In the genomic region with DNA sequence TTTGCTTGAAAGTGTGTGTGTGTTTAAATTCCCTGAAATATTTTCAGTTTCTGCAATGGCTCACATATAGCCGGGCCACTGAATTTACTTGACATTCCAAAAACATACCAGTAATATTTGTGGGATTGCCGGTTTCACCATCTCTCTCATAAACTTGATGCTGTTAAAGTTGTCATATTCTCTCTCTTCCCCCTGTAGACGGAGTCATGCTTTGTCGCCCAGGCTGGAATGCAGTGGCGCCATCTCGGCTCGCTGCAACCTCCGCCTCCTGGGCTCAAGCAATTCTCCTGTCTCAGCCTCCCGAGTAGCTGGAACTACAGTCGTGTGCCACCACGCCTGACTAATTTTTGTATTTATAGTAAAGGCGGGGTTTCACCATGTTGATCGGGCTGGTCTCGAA, we compare ENCODE assay signal across 17 cellular contexts.
A peak's percentile ranks its signal among the peaks of the same experiment; 100 is the strongest.
DNase-seq lines count a peak whose midpoint lies in the region; ATAC-seq and TF ChIP-seq lines count a peak whose summit lies in the region.
"Had no signal": no experiment of that assay in that cellular context is flagged by ENCODE, and none has a peak within 500 bp of the region (broad histone marks: within the 10 kb centered on the region; RNA-seq: fewer than 3 reads in every experiment).

No MANE protein-coding gene starts in this region.

- in situ Hi-C loops in Caki2 (cut with HindIII; ENCODE audit: low pct_unique_long_range_greater_than_20kb, low sequenced_read_pairs) (no loop called here), IMR-90 (cut with MboI; ENCODE audit: low sequenced_read_pairs) (no loop called here), astrocyte of the cerebellum (cut with HindIII; ENCODE audit: low sequenced_read_pairs) (no loop called here), G401 (cut with HindIII; ENCODE audit: low sequenced_read_pairs) (no loop called here)

- H3K14ac ChIP-seq in IMR-90 (replicated peaks; ENCODE audit: low read depth, low read length) (peak overlapping the region; percentile 95; the same call in 1 of the 2 replicates), mesenchymal stem cell (ENCODE audit: low read length in 2 of 2) (no peak overlapping the region)

- H3K27ac ChIP-seq in IMR-90 (ENCODE audit: insufficient read depth, low read length) (peak overlapping the region; percentile 34; the same call in 1 of the 2 replicates), mesenchymal stem cell (ENCODE audit: low read length, poor library complexity, severe bottlenecking) (peak overlapping the region; percentile 9)
- H3K27ac ChIP-seq: coronary artery, gastroesophageal sphincter had no signal

- no peaks in the 10 kb centered on the region for H4K20me1 ChIP-seq in IMR-90 (ENCODE audit: insufficient read depth, low read length)

- H2BK15ac ChIP-seq in IMR-90 (ENCODE audit: low read depth, low read length), result peak overlapping the region; percentile 99; the same call in 1 of the 3 replicates
- H2BK15ac ChIP-seq in mesenchymal stem cell (ENCODE audit: low read depth, poor library complexity, severe bottlenecking), result no peak overlapping the region

- intact Hi-C loops in IMR-90 (cut with micrococcal nuclease), result no loop called here

- peak overlapping the region; percentile 56; the same call in 1 of the 2 replicates for H3K18ac ChIP-seq in IMR-90 (ENCODE audit: low read depth, low read length)
- no peak overlapping the region for H3K18ac ChIP-seq in mesenchymal stem cell (ENCODE audit: low read depth in 1 of 2, low read length in 2 of 2)

- WGBS in IMR-90 (ENCODE audit: extremely low coverage in 2 of 2, insufficient read length in 1 of 2), 2 experiments, result no CpG with 5 or more reads among the region's 14 CpGs
- 74% methylated on average over 14 of the region's 14 CpGs for WGBS in mesenchymal stem cell

- H3K27me3 ChIP-seq in IMR-90 (ENCODE audit: control insufficient read depth, insufficient read depth, low read length), result no peaks in the 10 kb centered on the region
- H3K27me3 ChIP-seq in mesenchymal stem cell (ENCODE audit: control insufficient read depth in 1 of 2, insufficient read depth in 1 of 2, low read length in 2 of 2), result no peaks in the 10 kb centered on the region
- H3K27me3 ChIP-seq: gastroesophageal sphincter had no signal

- H3K4ac ChIP-seq in IMR-90 (ENCODE audit: low read depth, low read length) (peak overlapping the region; percentile 98), mesenchymal stem cell (ENCODE audit: low read depth in 1 of 2, low read length in 2 of 2) (no peak overlapping the region)

- no peak for TF ChIP-seq RAD21 in IMR-90 (IDR thresholded peaks at IDR 0.05; ENCODE audit: low read length)

- peak overlapping the region; percentile 92; the same call in 1 of the 2 replicates for H2AK5ac ChIP-seq in IMR-90 (ENCODE audit: low read depth, low read length)
- no peak overlapping the region for H2AK5ac ChIP-seq in mesenchymal stem cell (ENCODE audit: low read length, severe bottlenecking)

- peaks cover 0 to 12% of the 10 kb centered on the region in 2 experiments; a peak in 2 of 4 replicates for H3K79me1 ChIP-seq in IMR-90 (ENCODE audit: low read depth in 1 of 2, low read length in 2 of 2)
- H3K79me1 ChIP-seq in mesenchymal stem cell (replicated peaks; ENCODE audit: low read length, poor library complexity, severe bottlenecking), result no peaks in the 10 kb centered on the region

- no peak overlapping the region for H2AK9ac ChIP-seq in IMR-90 (replicated peaks; ENCODE audit: low read depth, low read length, poor library complexity)

- H3K9ac ChIP-seq in IMR-90 (ENCODE audit: low read depth, low read length), result no peak overlapping the region
- no peak overlapping the region for H3K9ac ChIP-seq in mesenchymal stem cell (ENCODE audit: low read length)

- POLR2A ChIA-PET in IMR-90 (lab: Charles Lee; ENCODE audit: unreplicated experiment), result no interaction called here

- H2BK12ac ChIP-seq in mesenchymal stem cell (ENCODE audit: low read length in 2 of 2), result no peak overlapping the region

- H3K9me3 ChIP-seq in IMR-90 (ENCODE audit: control insufficient read depth, insufficient read depth, low read length) (0 out of 2 replicates have a peak, but pooled peaks cover 3% of the 10 kb centered on the region), mesenchymal stem cell (ENCODE audit: control insufficient read depth, low read length) (no peaks in the 10 kb centered on the region)
- H3K9me3 ChIP-seq: gastroesophageal sphincter had no signal

- peak overlapping the region; percentile 81; the same call in 1 of the 2 replicates for H4K91ac ChIP-seq in IMR-90 (ENCODE audit: insufficient read depth, low read depth, low read length)
- no peak overlapping the region for H4K91ac ChIP-seq in mesenchymal stem cell (ENCODE audit: low read length)

- H2AFZ ChIP-seq in IMR-90 (replicated peaks; ENCODE audit: low read length, poor library complexity) (no peak overlapping the region), mesenchymal stem cell (ENCODE audit: low read depth, low read length) (no peak overlapping the region)

- H2BK120ac ChIP-seq in IMR-90 (ENCODE audit: low read depth, low read length), result peak overlapping the region; percentile 97; the same call in 1 of the 2 replicates
- H2BK120ac ChIP-seq in mesenchymal stem cell (ENCODE audit: low read depth, low read length), result no peak overlapping the region

- no peak overlapping the region for H3K4me3 ChIP-seq in IMR-90 (ENCODE audit: insufficient read depth, low read depth, low read length)
- no peak overlapping the region for H3K4me3 ChIP-seq in astrocyte of the cerebellum (ENCODE audit: low read depth, low read length)
- H3K4me3 ChIP-seq in mesenchymal stem cell (ENCODE audit: insufficient read depth in 1 of 2, low read depth in 1 of 2, low read length in 2 of 2), result no peak overlapping the region
- H3K4me3 ChIP-seq: coronary artery, gastroesophageal sphincter had no signal

- no peak for TF ChIP-seq CTCF in IMR-90 (conservative IDR thresholded peaks at IDR 0.05; ENCODE audit: low read depth, low read length)
- TF ChIP-seq CTCF in astrocyte of the cerebellum (IDR thresholded peaks at IDR 0.05; ENCODE audit: low read depth, low read length, missing control alignments), result no peak

- ATAC-seq in IMR-90 (ENCODE audit: low read depth), result peak; percentile 92
- ATAC-seq: CD8-positive, alpha-beta T cell; gastroesophageal sphincter; left ventricle myocardium superior; T-helper 17 cell had no signal

- H3K4me2 ChIP-seq in IMR-90 (ENCODE audit: low read depth, low read length) (no peak overlapping the region), mesenchymal stem cell (ENCODE audit: low read length, poor library complexity, severe bottlenecking) (no peak overlapping the region)

- DNase-seq in Caki2 (ENCODE audit: low read depth) (peak; percentile 88), IMR-90 (peak; percentile 86), astrocyte of the cerebellum (ENCODE audit: low read depth) (peak; percentile 68), mesenchymal stem cell (peak; percentile 63), NCI-H1694 treated with DMSO at 0.1 percent for 48 hours (lab: John Stamatoyannopoulos, UW) (no peak), G401 (ENCODE audit: low spot score) (no peak), islet precursor cell (no peak), NCI-H69 (lab: John Stamatoyannopoulos, UW) (no peak)
- DNase-seq: activated CD4-positive, alpha-beta T cell treated with anti-CD3 and anti-CD28 coated beads, Interleukin-2, amount 50 U/mL, for 1 hour; CD8-positive, alpha-beta T cell; Kasumi-1; left ventricle myocardium superior; NCI-H2171; nephron progenitor cell; T-helper 17 cell had no signal

- no TSS peak for BruUV-seq in IMR-90 (replicated peaks; lab: Mats Ljungman, UMichigan)

- H3K9me1 ChIP-seq in IMR-90 (ENCODE audit: insufficient read depth, low read length), result peaks cover 6% of the 10 kb centered on the region

- peak overlapping the region; percentile 53 for H2BK5ac ChIP-seq in IMR-90 (ENCODE audit: low read depth, low read length, poor library complexity, severe bottlenecking)
- H2BK5ac ChIP-seq in mesenchymal stem cell (ENCODE audit: low read depth, low read length, poor library complexity, severe bottlenecking), result peak overlapping the region; percentile 4

- dilution Hi-C loops in IMR-90 (cut with HindIII; ENCODE audit: low sequenced_read_pairs, unreplicated experiment), result no loop called here

- no peak overlapping the region for H3K23ac ChIP-seq in IMR-90 (ENCODE audit: low read depth, low read length)
- H3K23ac ChIP-seq in mesenchymal stem cell (ENCODE audit: low read length in 2 of 2), result no peak overlapping the region

- no peak for TF ChIP-seq POLR2A in IMR-90 (IDR thresholded peaks at IDR 0.05; ENCODE audit: low read depth, low read length)

- H3K36me3 ChIP-seq in IMR-90 (ENCODE audit: control insufficient read depth, insufficient read depth, low read length), result no peaks in the 10 kb centered on the region
- H3K36me3 ChIP-seq in mesenchymal stem cell (ENCODE audit: control insufficient read depth in 1 of 2, insufficient read depth in 2 of 2, low read depth in 1 of 2, low read length in 2 of 2), result no peaks in the 10 kb centered on the region
- H3K36me3 ChIP-seq: gastroesophageal sphincter had no signal

- H2BK20ac ChIP-seq in IMR-90 (ENCODE audit: low read depth, low read length), result peak overlapping the region; percentile 96

- CTCF ChIA-PET in IMR-90 (lab: Yijun Ruan, JAX), result interaction anchor here (1.3 kb wide), 1 partner anchor 54 kb away, joined by 3 read pairs; no protein-coding TSS in a partner anchor

- H4K8ac ChIP-seq in IMR-90 (ENCODE audit: low read depth in 2 of 2, low read length in 2 of 2) (peak overlapping the region; percentile 53 to 86; a peak in 2 of 4 replicates), mesenchymal stem cell (ENCODE audit: low read length) (no peak overlapping the region)

- peaks cover 11% of the 10 kb centered on the region for H3K4me1 ChIP-seq in IMR-90 (ENCODE audit: control insufficient read depth, insufficient read depth, low read length)
- peaks cover 9% of the 10 kb centered on the region for H3K4me1 ChIP-seq in mesenchymal stem cell (ENCODE audit: control insufficient read depth, insufficient read depth, low read depth, low read length)

- no peak overlapping the region; the same call in 1 of the 2 replicates for H4K5ac ChIP-seq in IMR-90 (ENCODE audit: low read depth, low read length)

- H3K56ac ChIP-seq in IMR-90 (ENCODE audit: extremely low read depth, insufficient read depth, low read length), result no peak overlapping the region

TF ChIP-seq in IMR-90, 13 proteins besides CTCF, POLR2A, EP300 and RAD21:
- TF ChIP-seq, protein P1, sequence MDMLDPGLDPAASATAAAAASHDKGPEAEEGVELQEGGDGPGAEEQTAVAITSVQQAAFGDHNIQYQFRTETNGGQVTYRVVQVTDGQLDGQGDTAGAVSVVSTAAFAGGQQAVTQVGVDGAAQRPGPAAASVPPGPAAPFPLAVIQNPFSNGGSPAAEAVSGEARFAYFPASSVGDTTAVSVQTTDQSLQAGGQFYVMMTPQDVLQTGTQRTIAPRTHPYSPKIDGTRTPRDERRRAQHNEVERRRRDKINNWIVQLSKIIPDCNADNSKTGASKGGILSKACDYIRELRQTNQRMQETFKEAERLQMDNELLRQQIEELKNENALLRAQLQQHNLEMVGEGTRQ (IDR thresholded peaks at IDR 0.05; ENCODE audit: low read depth, low read length), result no peak
- peak; percentile 70; the same call in 1 of the 2 replicates for TF ChIP-seq CEBPB (IDR thresholded peaks at IDR 0.05; ENCODE audit: low read depth, low read length)
TF ChIP-seq in IMR-90: peak in this region for 1.

Comparison
In these comparisons a context has a peak if more than half of its experiments do, and no peak if none do; other contexts are left out.
1. DNase-seq: peak in Caki2 (single experiment), IMR-90 (single experiment), astrocyte of the cerebellum (single experiment) and mesenchymal stem cell (single experiment); none in NCI-H1694 treated with DMSO at 0.1 percent for 48 hours (single experiment), G401 (single experiment), islet precursor cell (single experiment) and NCI-H69 (single experiment).